Comparison of ENCODE assay signal across 28 cellular contexts in genomic region chr2:62913311-62913710, GRCh38.
"Had no signal": no experiment of that assay in that cellular context is flagged by ENCODE, and none has a peak within 500 bp of the region (broad histone marks: within the 10 kb centered on the region; RNA-seq: fewer than 3 reads in every experiment).

No MANE protein-coding gene starts in this region.

- H3K27me3 Mint-ChIP-seq: dendritic cell treated with granulocyte-macrophage colony-stimulating factor and Interleukin-4, amounts not matched to agents 40 ng/mL and 50 ng/mL, for 4 days had no signal

- H3K4me1 ChIP-seq: colonic mucosa, esophagus muscularis mucosa, esophagus squamous epithelium, foreskin keratinocyte, gastrocnemius medialis, gastroesophageal sphincter had no signal

- H3K4me1 Mint-ChIP-seq: endodermal cell had no signal

- H3K36me3 ChIP-seq: colonic mucosa, esophagus muscularis mucosa, esophagus squamous epithelium, gastrocnemius medialis, gastroesophageal sphincter, heart left ventricle, heart right ventricle had no signal

- DNase-seq: colonic mucosa; cortex of kidney; dermis blood vessel endothelial cell; dorsolateral prefrontal cortex; effector CD4-positive, alpha-beta T cell; effector CD8-positive, alpha-beta T cell; effector memory CD4-positive, alpha-beta T cell; endodermal cell; erythroblast; esophagus squamous epithelium; foreskin fibroblast; foreskin keratinocyte; foreskin melanocyte; gastrocnemius medialis; glutamatergic neuron; head of caudate nucleus; heart left ventricle; heart right ventricle had no signal

- H3K27me3 ChIP-seq: colonic mucosa, dorsolateral prefrontal cortex, esophagus muscularis mucosa, esophagus squamous epithelium, foreskin keratinocyte, gastrocnemius medialis, gastroesophageal sphincter, heart left ventricle, heart right ventricle had no signal

- H3K9me3 Mint-ChIP-seq: dendritic cell treated with granulocyte-macrophage colony-stimulating factor and Interleukin-4, amounts not matched to agents 40 ng/mL and 50 ng/mL, for 4 days; endodermal cell had no signal

- H3K4me3 ChIP-seq: colonic mucosa, coronary artery, dorsolateral prefrontal cortex, esophagus muscularis mucosa, esophagus squamous epithelium, gastrocnemius medialis, gastroesophageal sphincter, heart left ventricle, heart right ventricle had no signal

- H3K27ac Mint-ChIP-seq: dendritic cell treated with granulocyte-macrophage colony-stimulating factor and Interleukin-4, amounts not matched to agents 40 ng/mL and 50 ng/mL, for 4 days; endodermal cell had no signal

- H3K9me3 ChIP-seq: colonic mucosa, esophagus muscularis mucosa, esophagus squamous epithelium, gastrocnemius medialis, gastroesophageal sphincter had no signal

- FAIRE-seq: colon, endometrium, endothelial cell of umbilical vein, frontal cortex had no signal

- H3K4me3 Mint-ChIP-seq: dendritic cell treated with granulocyte-macrophage colony-stimulating factor and Interleukin-4, amounts not matched to agents 40 ng/mL and 50 ng/mL, for 4 days; endodermal cell had no signal

- H3K27ac ChIP-seq: colonic mucosa, coronary artery, dorsolateral prefrontal cortex, epithelial cell of prostate, esophagus muscularis mucosa, esophagus squamous epithelium, foreskin keratinocyte, gastrocnemius medialis, gastroesophageal sphincter, heart left ventricle, heart right ventricle had no signal

- ATAC-seq: esophagus mucosa, foreskin keratinocyte, gastrocnemius medialis, gastroesophageal sphincter, heart left ventricle, heart right ventricle had no signal
